In genomic region chr16:84254080-84254479, GRCh38 we compare ENCODE assay signal across 37 cellular contexts. TPM values are rescaled to one million over a fixed set of nuclear protein-coding genes. Genes with fewer than 3 reads are reported as not detected.
"Had no signal": no experiment of that assay in that cellular context is flagged by ENCODE, and none has a peak within 500 bp of the region (broad histone marks: within the 10 kb centered on the region; RNA-seq: fewer than 3 reads in every experiment).

No MANE protein-coding gene starts in this region.

- DNase-seq: activated CD4-positive, alpha-beta memory T cell treated with anti-CD3 and anti-CD28 coated beads, Interleukin-2, amount 10 ng/mL, durations not matched to agents 7 days and 5 days; activated CD4-positive, alpha-beta T cell treated with anti-CD3 and anti-CD28 coated beads for 1 hour; activated CD4-positive, alpha-beta T cell treated with anti-CD3 and anti-CD28 coated beads for 48 hours; activated CD4-positive, CD25-positive, alpha-beta regulatory T cell; activated CD8-positive, alpha-beta memory T cell treated with anti-CD3 and anti-CD28 coated beads for 24 hours; activated CD8-positive, alpha-beta memory T cell treated with anti-CD3 and anti-CD28 coated beads, Interleukin-2, amount 10 ng/mL, durations not matched to agents 7 days and 5 days; activated CD8-positive, alpha-beta memory T cell treated with anti-CD3 and anti-CD28 coated beads, Interleukin-2, amount 50 U/mL, for 48 hours; activated effector memory CD4-positive, alpha-beta T cell treated with anti-CD3 and anti-CD28 coated beads, Interleukin-2, amount 50 U/mL, for 16 hours; activated naive CD4-positive, alpha-beta T cell; activated naive CD4-positive, alpha-beta T cell treated with anti-CD3 and anti-CD28 coated beads, Interleukin-2, amount 50 U/mL, for 16 hours; activated naive CD8-positive, alpha-beta T cell treated with anti-CD3 and anti-CD28 coated beads, Interleukin-2, amount 10 ng/mL, durations not matched to agents 7 days and 5 days; activated T-cell treated with anti-CD3 and anti-CD28 coated beads, Interleukin-2, amount 50 U/mL, for 72 hours; body of pancreas; Kasumi-1; KG1; MG63; NCI-H1092; NCI-H146; NCI-H187; NCI-H2029 treated with DMSO at 0.1 percent for 48 hours; NCI-H345; NCI-H524 treated with DMSO at 0.1 percent for 48 hours; SHP77; SJCRH30; T1000; WERI-Rb-1 had no signal

- H3K4me3 ChIP-seq: body of pancreas, breast epithelium, MG63, SJCRH30, SK-N-MC had no signal

- H3K4me1 ChIP-seq: body of pancreas, breast epithelium, SJCRH30 had no signal

- H3K36me3 Mint-ChIP-seq: activated CD8-positive, alpha-beta memory T cell treated with anti-CD3 and anti-CD28 coated beads, Interleukin-2, amount 10 ng/mL, durations not matched to agents 7 days and 5 days; activated naive CD8-positive, alpha-beta T cell treated with anti-CD3 and anti-CD28 coated beads, Interleukin-2, amount 10 ng/mL, durations not matched to agents 7 days and 5 days had no signal

- H3K27ac Mint-ChIP-seq: activated CD4-positive, alpha-beta memory T cell treated with anti-CD3 and anti-CD28 coated beads, Interleukin-2, amount 10 ng/mL, durations not matched to agents 7 days and 5 days; activated CD8-positive, alpha-beta memory T cell treated with anti-CD3 and anti-CD28 coated beads, Interleukin-2, amount 10 ng/mL, durations not matched to agents 7 days and 5 days; activated naive CD8-positive, alpha-beta T cell treated with anti-CD3 and anti-CD28 coated beads, Interleukin-2, amount 10 ng/mL, durations not matched to agents 7 days and 5 days; activated T-cell treated with anti-CD3 and anti-CD28 coated beads, Interleukin-2, amount 50 U/mL, for 72 hours; activated T-helper 17 cell treated with anti-CD3 and anti-CD28 coated beads, Interleukin-2, amount 50 U/mL, for 72 hours had no signal

- H3K36me3 ChIP-seq: breast epithelium, MG63, SJCRH30, WERI-Rb-1 had no signal

- H3K4me1 Mint-ChIP-seq: activated CD4-positive, alpha-beta memory T cell treated with anti-CD3 and anti-CD28 coated beads, Interleukin-2, amount 10 ng/mL, durations not matched to agents 7 days and 5 days; activated CD8-positive, alpha-beta memory T cell treated with anti-CD3 and anti-CD28 coated beads, Interleukin-2, amount 10 ng/mL, durations not matched to agents 7 days and 5 days; activated naive CD8-positive, alpha-beta T cell treated with anti-CD3 and anti-CD28 coated beads, Interleukin-2, amount 10 ng/mL, durations not matched to agents 7 days and 5 days; activated T-helper 17 cell treated with anti-CD3 and anti-CD28 coated beads, Interleukin-2, amount 50 U/mL, for 72 hours had no signal

- H3K9me3 Mint-ChIP-seq: activated T-cell treated with anti-CD3 and anti-CD28 coated beads, Interleukin-2, amount 50 U/mL, for 72 hours; activated T-helper 17 cell treated with anti-CD3 and anti-CD28 coated beads, Interleukin-2, amount 50 U/mL, for 72 hours had no signal

- H3K27me3 ChIP-seq: body of pancreas, breast epithelium, MG63, SJCRH30 had no signal

- H3K9me3 ChIP-seq: body of pancreas, MG63, SJCRH30 had no signal

- ATAC-seq: activated CD8-positive, alpha-beta memory T cell treated with anti-CD3 and anti-CD28 coated beads, Interleukin-2, amount 10 ng/mL, durations not matched to agents 7 days and 5 days; activated T-cell treated with anti-CD3 and anti-CD28 coated beads, Interleukin-2, amount 50 U/mL, for 72 hours; activated T-helper 17 cell treated with anti-CD3 and anti-CD28 coated beads, Interleukin-2, amount 50 U/mL, for 72 hours; body of pancreas; Panc1 had no signal

- H3K4me3 Mint-ChIP-seq: activated CD4-positive, alpha-beta memory T cell treated with anti-CD3 and anti-CD28 coated beads, Interleukin-2, amount 10 ng/mL, durations not matched to agents 7 days and 5 days; activated CD8-positive, alpha-beta memory T cell treated with anti-CD3 and anti-CD28 coated beads, Interleukin-2, amount 10 ng/mL, durations not matched to agents 7 days and 5 days; activated naive CD8-positive, alpha-beta T cell treated with anti-CD3 and anti-CD28 coated beads, Interleukin-2, amount 10 ng/mL, durations not matched to agents 7 days and 5 days; activated T-cell treated with anti-CD3 and anti-CD28 coated beads, Interleukin-2, amount 50 U/mL, for 72 hours; activated T-helper 17 cell treated with anti-CD3 and anti-CD28 coated beads, Interleukin-2, amount 50 U/mL, for 72 hours had no signal

- H3K27ac ChIP-seq: body of pancreas, breast epithelium, SJCRH30, SK-N-MC, WERI-Rb-1 had no signal

RNA-seq across cellular contexts. Expression of gene KCNG4, which starts 14.3 kb away (rescaled TPM):
- total RNA-seq: activated CD4-positive, alpha-beta memory T cell treated with anti-CD3 and anti-CD28 coated beads, Interleukin-2, amount 10 ng/mL, durations not matched to agents 7 days and 5 days; activated CD8-positive, alpha-beta memory T cell treated with anti-CD3 and anti-CD28 coated beads, Interleukin-2, amount 10 ng/mL, durations not matched to agents 7 days and 5 days; activated naive CD8-positive, alpha-beta T cell treated with anti-CD3 and anti-CD28 coated beads, Interleukin-2, amount 10 ng/mL, durations not matched to agents 7 days and 5 days; activated T-cell treated with anti-CD3 and anti-CD28 coated beads, Interleukin-2, amount 50 U/mL, for 72 hours; activated T-helper 17 cell treated with anti-CD3 and anti-CD28 coated beads, Interleukin-2, amount 50 U/mL, for 72 hours; astrocyte; body of pancreas; breast epithelium; cardiac septum; RPMI7951; T-helper 1 cell treated with Interleukin-12 subunit alpha and Interleukin-12 subunit beta and Interleukin-4 antibody, amounts not matched to agents 30 ng/mL and 1 ng/mL, for 36 hours; T-helper 2 cell treated with Interferon-gamma antibody and Interleukin-4, amounts not matched to agents 100 ng/mL and 5 ng/mL, for 36 hours had no signal
- polyA plus RNA-seq: adipose tissue had no signal

RNA-seq across cellular contexts. Expression of gene WFDC1, which starts 40.6 kb away (rescaled TPM):
- total RNA-seq: activated CD4-positive, alpha-beta memory T cell treated with anti-CD3 and anti-CD28 coated beads, Interleukin-2, amount 10 ng/mL, durations not matched to agents 7 days and 5 days; activated CD8-positive, alpha-beta memory T cell treated with anti-CD3 and anti-CD28 coated beads, Interleukin-2, amount 10 ng/mL, durations not matched to agents 7 days and 5 days; activated naive CD8-positive, alpha-beta T cell treated with anti-CD3 and anti-CD28 coated beads, Interleukin-2, amount 10 ng/mL, durations not matched to agents 7 days and 5 days; activated T-cell treated with anti-CD3 and anti-CD28 coated beads, Interleukin-2, amount 50 U/mL, for 72 hours; NCI-H460; RPMI7951; T-helper 1 cell treated with Interleukin-12 subunit alpha and Interleukin-12 subunit beta and Interleukin-4 antibody, amounts not matched to agents 30 ng/mL and 1 ng/mL, for 36 hours; T-helper 2 cell treated with Interferon-gamma antibody and Interleukin-4, amounts not matched to agents 100 ng/mL and 5 ng/mL, for 36 hours had no signal
